8 cellular contexts compared by ENCODE assay signal in genomic region chr2:170530284-170530745, GRCh38.
DNase-seq lines count a peak whose midpoint lies in the region; ATAC-seq, FAIRE-seq and TF ChIP-seq lines count a peak whose summit lies in the region.

No MANE protein-coding gene starts in this region.

- no peak overlapping the region for H2BK12ac ChIP-seq in neuronal stem cell (ENCODE audit: low read length)

- H3K36me3 ChIP-seq in endothelial cell of umbilical vein (ENCODE audit: control insufficient read depth in 2 of 2, extremely low read depth in 1 of 2, insufficient read depth in 2 of 2, low read length in 2 of 2), result no peaks in the 10 kb centered on the region
- H3K36me3 ChIP-seq in neuronal stem cell (replicated peaks in 1 of 2; ENCODE audit: control insufficient read depth in 2 of 2, insufficient read depth in 2 of 2, low read length in 2 of 2), result peaks cover 0 to 2% of the 10 kb centered on the region in 2 donors
- H3K36me3 ChIP-seq in esophagus squamous epithelium, result no peaks in the 10 kb centered on the region

- H3K79me2 ChIP-seq in endothelial cell of umbilical vein (ENCODE audit: control insufficient read depth, insufficient read depth, low read length), result no peaks in the 10 kb centered on the region

- H3K9me1 ChIP-seq in endothelial cell of umbilical vein (replicated peaks; ENCODE audit: control insufficient read depth, extremely low read depth, insufficient read depth, low read length), result no peaks in the 10 kb centered on the region

- BruUV-seq in endothelial cell of umbilical vein (replicated peaks; lab: Mats Ljungman, UMichigan), result no TSS peak

- H2BK120ac ChIP-seq in neuronal stem cell (ENCODE audit: low read depth, low read length), result no peak overlapping the region

- H4K8ac ChIP-seq in neuronal stem cell (ENCODE audit: low read depth, low read length), result no peak overlapping the region

- H3K9me3 ChIP-seq in endothelial cell of umbilical vein (replicated peaks; ENCODE audit: control insufficient read depth, insufficient read depth, low read length) (no peaks in the 10 kb centered on the region), neuronal stem cell (replicated peaks in 1 of 2; ENCODE audit: control insufficient read depth in 2 of 2, insufficient read depth in 1 of 2, low read depth in 1 of 2, low read length in 2 of 2) (no peaks in the 10 kb centered on the region), esophagus squamous epithelium (no peaks in the 10 kb centered on the region)

- no peak overlapping the region for H2BK5ac ChIP-seq in neuronal stem cell (ENCODE audit: low read length)

- no peaks in the 10 kb centered on the region for H3K79me1 ChIP-seq in neuronal stem cell (ENCODE audit: low read depth, low read length)

- no peak overlapping the region for H4K91ac ChIP-seq in neuronal stem cell (ENCODE audit: low read depth, low read length, poor library complexity)

- H3K9ac ChIP-seq in endothelial cell of umbilical vein (replicated peaks; ENCODE audit: extremely low read depth, insufficient read depth, low read length) (no peak overlapping the region), neuronal stem cell (ENCODE audit: low read depth, low read length, poor library complexity) (no peak overlapping the region)

- WGBS in neuronal stem cell (ENCODE audit: extremely low coverage in 2 of 2, insufficient read length in 2 of 2, insufficient replicate concordance in 1 of 2), 2 donors, result no CpG with 5 or more reads among the region's 7 CpGs
- 3 to 15% methylated on average over 7 of the region's 7 CpGs for WGBS in esophagus squamous epithelium, 2 donors

- TF ChIP-seq CTCF in endothelial cell of umbilical vein (IDR thresholded peaks at IDR 0.05; ENCODE audit: extremely low read depth in 1 of 2, insufficient read depth in 1 of 2, low read depth in 1 of 2, low read length in 2 of 2) (no peak), esophagus squamous epithelium (IDR thresholded peaks at IDR 0.05) (no peak)

- CTCF ChIA-PET in endothelial cell of umbilical vein (lab: Charles Lee), result interaction anchor here (0.8 to 1.6 kb wide), 10 partner anchors 9 to 149 kb away, joined by 3 to 6 read pairs (median 4); no protein-coding TSS in a partner anchor

- no peaks in the 10 kb centered on the region for H4K20me1 ChIP-seq in endothelial cell of umbilical vein (replicated peaks; ENCODE audit: control insufficient read depth, extremely low read depth, insufficient read depth, low read length)

- no peak overlapping the region for H3K23ac ChIP-seq in neuronal stem cell (ENCODE audit: low read depth, low read length, poor library complexity)

- FAIRE-seq in endothelial cell of umbilical vein (lab: Jason Lieb, UNC), result peak; percentile 61

- H3K4me2 ChIP-seq in endothelial cell of umbilical vein (ENCODE audit: insufficient read depth, low read length) (peak overlapping the region; percentile 57), neuronal stem cell (ENCODE audit: insufficient read depth, low read length, poor library complexity, severe bottlenecking) (no peak overlapping the region)

- no peak overlapping the region for H3K18ac ChIP-seq in neuronal stem cell (ENCODE audit: low read length)

- POLR2A ChIA-PET in endothelial cell of umbilical vein (lab: Charles Lee), result no interaction called here

- intact Hi-C loops in endothelial cell of umbilical vein (cut with micrococcal nuclease) (loop anchor here (1.0 to 5.0 kb wide), 2 partner anchors 26 to 123 kb away; no protein-coding TSS in a partner anchor), esophagus squamous epithelium (cut with DNase I) (no loop called here)

- no peak overlapping the region for H3K27ac ChIP-seq in endothelial cell of umbilical vein (ENCODE audit: insufficient read depth, low read depth, low read length)
- no peak overlapping the region for H3K27ac ChIP-seq in neuronal stem cell (replicated peaks; ENCODE audit: low read length)
- H3K27ac ChIP-seq in esophagus squamous epithelium, result peak overlapping the region in 2 of 4 donors; percentile 49 to 60

- dilution Hi-C loops in endothelial cell of umbilical vein (cut with MboI; ENCODE audit: extremely low pct_ligation_motif_present, low sequenced_read_pairs), result no loop called here

- no peak overlapping the region for H3K14ac ChIP-seq in neuronal stem cell (ENCODE audit: low read length)

- peaks cover 21% of the 10 kb centered on the region for H3K4me1 ChIP-seq in endothelial cell of umbilical vein (ENCODE audit: control insufficient read depth, extremely low read depth, insufficient read depth, low read length)
- H3K4me1 ChIP-seq in neuronal stem cell (ENCODE audit: control insufficient read depth in 2 of 2, insufficient read depth in 1 of 2, low read depth in 1 of 2, low read length in 2 of 2), result peaks cover 0 to 7% of the 10 kb centered on the region in 2 donors
- H3K4me1 ChIP-seq in esophagus squamous epithelium, result peaks cover 0 to 28% (median 16%) of the 10 kb centered on the region in 3 donors

- no peak overlapping the region for H2AK5ac ChIP-seq in neuronal stem cell (ENCODE audit: low read depth, low read length)

- H3K4ac ChIP-seq in neuronal stem cell (ENCODE audit: low read length), result no peak overlapping the region

- TF ChIP-seq POLR2A in endothelial cell of umbilical vein (IDR thresholded peaks at IDR 0.05; ENCODE audit: low read depth, low read length) (no peak), esophagus squamous epithelium (IDR thresholded peaks at IDR 0.05) (no peak)

- ATAC-seq in HG02610 (IDR thresholded peaks at IDR 0.05; ENCODE audit: unreplicated experiment), result no peak

- peak overlapping the region in 1 of 3 experiments; percentile 29 for H3K4me3 ChIP-seq in endothelial cell of umbilical vein (replicated peaks in 1 of 3; ENCODE audit: insufficient read depth in 1 of 3, low read depth in 1 of 3, low read length in 3 of 3)
- no peak overlapping the region for H3K4me3 ChIP-seq in neuronal stem cell (ENCODE audit: low read length in 2 of 2)
- peak overlapping the region in 2 of 4 donors; percentile 18 to 46 for H3K4me3 ChIP-seq in esophagus squamous epithelium

- H2BK15ac ChIP-seq in neuronal stem cell (ENCODE audit: low read length), result no peak overlapping the region

- DNase-seq in ELR (ENCODE audit: low read depth) (peak; percentile 8), NCI-H446 (lab: John Stamatoyannopoulos, UW) (peak; percentile 84 to 96), endothelial cell of umbilical vein (ENCODE audit: low read depth, low spot score) (peak; percentile 75), neuronal stem cell (ENCODE audit: low spot score) (peak; percentile 15), esophagus squamous epithelium (lab: John Stamatoyannopoulos, UW) (no peak), hippocampal formation (lab: John Stamatoyannopoulos, UW) (no peak)
- no peak for DNase-seq in stimulated activated CD4-positive, alpha-beta T cell treated with anti-CD3 and anti-CD28 coated beads, Interleukin-15, amount 100 ng/mL, for 24 hours

- H2AFZ ChIP-seq in endothelial cell of umbilical vein (ENCODE audit: low read depth, low read length) (peak overlapping the region; percentile 85), neuronal stem cell (ENCODE audit: low read length) (peak overlapping the region; percentile 73)

- H3K27me3 ChIP-seq in endothelial cell of umbilical vein (ENCODE audit: control insufficient read depth in 2 of 2, insufficient read depth in 2 of 2, low read length in 2 of 2) (no peaks in the 10 kb centered on the region), neuronal stem cell (ENCODE audit: control insufficient read depth in 3 of 3, insufficient read depth in 3 of 3, low read depth in 1 of 3, low read length in 3 of 3) (peaks cover 0 to 3% (median 0%) of the 10 kb centered on the region in 3 experiments), esophagus squamous epithelium (no peaks in the 10 kb centered on the region)

TF ChIP-seq in endothelial cell of umbilical vein, 7 proteins besides CTCF, POLR2A, EP300 and RAD21:
- TF ChIP-seq GATA2 (IDR thresholded peaks at IDR 0.05; ENCODE audit: insufficient read depth, insufficient read length, low read depth, low read length) (no peak), EZH2 (IDR thresholded peaks at IDR 0.05; ENCODE audit: borderline replicate concordance, low read depth, low read length, severe bottlenecking) (no peak)

Comparison
In these comparisons a context has a peak if more than half of its experiments do, and no peak if none do; other contexts are left out.
1. DNase-seq: peak in ELR (single experiment), NCI-H446 (2 of 2), endothelial cell of umbilical vein (single experiment) and neuronal stem cell (single experiment); none in esophagus squamous epithelium (single experiment), hippocampal formation (0 of 2) and stimulated activated CD4-positive, alpha-beta T cell treated with anti-CD3 and anti-CD28 coated beads, Interleukin-15, amount 100 ng/mL, for 24 hours (single experiment).